In genomic region chr12:62933871-62934798, GRCh38 we compare ENCODE assay signal across 7 cellular contexts. TPM values are rescaled to one million over a fixed set of nuclear protein-coding genes. Genes with fewer than 3 reads are reported as not detected.
A peak's percentile ranks its signal among the peaks of the same experiment; 100 is the strongest.
DNase-seq lines count a peak whose midpoint lies in the region; ATAC-seq and TF ChIP-seq lines count a peak whose summit lies in the region.

No MANE protein-coding gene starts in this region.

- no peaks in the 10 kb centered on the region for H3K36me3 ChIP-seq in duodenal mucosa (ENCODE audit: control insufficient read depth in 1 of 2, insufficient read depth in 2 of 2, low read length in 2 of 2)
- no peaks in the 10 kb centered on the region for H3K36me3 ChIP-seq in testis (ENCODE audit: low read depth, missing control alignments)

- ATAC-seq in GM19397 (IDR thresholded peaks at IDR 0.05; ENCODE audit: unreplicated experiment) (peak; percentile 44), HG03460 (IDR thresholded peaks at IDR 0.05; ENCODE audit: unreplicated experiment) (peak; percentile 31)

- intact Hi-C loops in testis (cut with DNase I; ENCODE audit: low total_unique reads): no loop called here

- H3K27me3 ChIP-seq in duodenal mucosa (ENCODE audit: control insufficient read depth in 1 of 2, insufficient read depth in 2 of 2, low read length in 2 of 2): peaks cover 4 to 5% of the 10 kb centered on the region in 2 donors
- H3K27me3 ChIP-seq in testis: no peaks in the 10 kb centered on the region

- peak overlapping the region; percentile 52 to 69 for H3K9ac ChIP-seq in duodenal mucosa (ENCODE audit: low read depth in 1 of 2, low read length in 2 of 2)

- no peak for TF ChIP-seq POLR2A in testis (IDR thresholded peaks at IDR 0.05)

- H3K27ac ChIP-seq in duodenal mucosa (ENCODE audit: low read depth, low read length): no peak overlapping the region
- no peak overlapping the region for H3K27ac ChIP-seq in testis

- H3K4me3 ChIP-seq in duodenal mucosa (ENCODE audit: low read depth in 1 of 2, low read length in 2 of 2) (peak overlapping the region; percentile 84 to 90), testis (peak overlapping the region; percentile 73 to 74)

- no peaks in the 10 kb centered on the region for H3K9me3 ChIP-seq in duodenal mucosa (ENCODE audit: control insufficient read depth in 1 of 2, low read length in 2 of 2)
- no peaks in the 10 kb centered on the region for H3K9me3 ChIP-seq in testis

- no peak for TF ChIP-seq CTCF in testis (IDR thresholded peaks at IDR 0.05)

- DNase-seq in EH (ENCODE audit: low read depth): peak; percentile 57
- peak; percentile 42 for DNase-seq in SK-N-DZ (ENCODE audit: low spot score)
- peak; percentile 10 to 26 for DNase-seq in lung microvascular endothelial cell (ENCODE audit: low read depth in 2 of 2)
- peak; percentile 48 for DNase-seq in testis

- H3K4me1 ChIP-seq in duodenal mucosa (ENCODE audit: control insufficient read depth in 1 of 2, insufficient read depth in 2 of 2, low read length in 2 of 2): peaks cover 9 to 11% of the 10 kb centered on the region in 2 donors
- H3K4me1 ChIP-seq in testis: peaks cover 9% of the 10 kb centered on the region

- WGBS in testis, 2 donors: 0 to 1% methylated on average over 32 to 54 of the region's 65 CpGs

RNA-seq across cellular contexts. Expression of gene PPM1H, which starts 0.8 kb away (rescaled TPM):
- 6.2 and 6.7 TPM in 2 replicates for polyA plus RNA-seq in SK-N-DZ (2014; cell fraction: cytosol; rRNA removed)
- 4.5 and 4.9 TPM in 2 replicates for polyA plus RNA-seq in SK-N-DZ (2014; cell fraction: nucleus; rRNA removed)
- total RNA-seq in lung microvascular endothelial cell (0.40 and 1.3 TPM in 2 replicates), testis (1 to 10 TPM; 2.5 to 9.1 TPM)
- polyA plus RNA-seq in testis (ENCODE audit: insufficient read depth, low read depth, low replicate concordance): 2.7 TPM
